In the genomic region with DNA sequence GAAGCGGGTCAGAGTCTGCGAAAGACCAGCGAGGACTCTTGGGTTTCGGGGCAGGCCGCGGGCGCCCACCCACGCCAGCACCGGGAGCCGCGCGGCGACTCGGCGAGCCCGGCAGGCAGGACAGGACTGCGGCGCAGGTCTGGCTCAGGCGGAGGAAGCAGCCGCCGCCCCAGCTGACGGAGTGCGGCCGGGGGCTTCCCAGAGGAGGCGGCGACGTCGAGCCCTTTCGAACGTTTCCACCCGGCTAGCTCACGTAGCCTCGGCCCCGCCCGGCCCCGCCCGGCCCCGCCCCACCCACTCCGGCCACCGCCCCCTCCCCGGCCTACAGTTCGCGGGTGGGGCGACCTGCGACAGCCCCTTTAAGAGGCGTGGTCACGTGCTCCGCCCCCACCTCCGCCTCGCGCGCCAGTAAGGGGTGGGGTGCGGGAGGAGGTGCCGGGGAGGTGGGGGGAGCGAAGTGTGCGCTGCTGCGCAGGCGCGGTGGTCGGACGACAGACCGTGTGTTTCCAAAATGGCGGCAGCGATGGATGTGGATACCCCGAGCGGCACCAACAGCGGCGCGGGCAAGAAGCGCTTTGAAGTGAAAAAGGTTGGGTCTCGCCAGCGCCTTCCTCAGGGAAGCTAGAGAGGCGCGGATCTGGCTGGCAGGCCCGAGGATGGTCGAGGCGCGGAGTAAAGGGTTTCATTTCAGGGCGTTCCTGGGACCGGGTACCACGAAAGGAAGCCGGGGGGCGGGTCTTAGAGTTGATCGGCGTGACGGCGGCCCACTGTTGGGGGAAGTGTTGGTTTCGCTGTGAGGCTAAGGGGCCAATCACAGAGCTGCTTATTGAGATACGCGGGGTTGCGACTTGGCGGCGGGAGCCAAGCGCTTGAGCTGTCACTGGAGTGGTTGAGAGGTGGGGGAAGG, we compare ENCODE assay signal across 8 cellular contexts. TPM values are rescaled to one million over a fixed set of nuclear protein-coding genes. Genes with fewer than 3 reads are reported as not detected.
DNase-seq lines count a peak whose midpoint lies in the region; TF ChIP-seq lines count a peak whose summit lies in the region.

RBX1 (plus strand) TSS at position 491 of the 907 bp plus-strand sequence; CDS start at position 512, 21 bp downstream.

- H3K36me3 ChIP-seq in ES-I3 (ENCODE audit: insufficient read depth, low read length) (peaks cover 4% of the 10 kb centered on the region; the same call in 1 of the 2 replicates), HAP-1 (replicated peaks) (peaks cover 21% of the 10 kb centered on the region), MM.1S (replicated peaks; ENCODE audit: insufficient read depth, low read length) (0 out of 2 replicates have a peak, but pooled peaks cover 6% of the 10 kb centered on the region), neural cell (ENCODE audit: insufficient read depth, low read length) (no peaks in the 10 kb centered on the region), stomach (peaks cover 0 to 29% (median 25%) of the 10 kb centered on the region in 4 donors)

- H3F3A ChIP-seq in MM.1S (ENCODE audit: insufficient read depth, low read length) (peaks cover 6% of the 10 kb centered on the region; the same call in 1 of the 2 replicates), neural cell (ENCODE audit: insufficient read depth, low read length, poor library complexity, severe bottlenecking) (no peaks in the 10 kb centered on the region)

- H3K4me3 ChIP-seq in HAP-1 (peak within 1 kb of the TSS; percentile 92), MM.1S (ENCODE audit: low read length) (peak within 1 kb of the TSS; percentile 100), fibroblast of villous mesenchyme (ENCODE audit: low read depth, low read length) (peak within 1 kb of the TSS; percentile 86), neural cell (ENCODE audit: low read length) (peak within 1 kb of the TSS; percentile 86), stomach (peak within 1 kb of the TSS; percentile 66 to 88 (median 80))

- peak within 1 kb of the TSS; percentile 99 for H3K4me2 ChIP-seq in MM.1S (ENCODE audit: low read depth, low read length)
- H3K4me2 ChIP-seq in neural cell (ENCODE audit: low read length), result peak within 1 kb of the TSS; percentile 85

- H3K4me1 ChIP-seq in ES-I3 (ENCODE audit: insufficient read depth, low read length), result no peaks in the 10 kb centered on the region; the same call in 1 of the 2 replicates
- peaks cover 3% of the 10 kb centered on the region for H3K4me1 ChIP-seq in HAP-1
- H3K4me1 ChIP-seq in MM.1S (ENCODE audit: low read length), result no peaks in the 10 kb centered on the region
- peaks cover 17 to 44% (median 31%) of the 10 kb centered on the region in 4 donors for H3K4me1 ChIP-seq in stomach

- TF ChIP-seq RAD21 in neural cell (conservative IDR thresholded peaks at IDR 0.05), result peak; percentile 35

- H3K27ac ChIP-seq in MM.1S (ENCODE audit: low read length) (peak within 1 kb of the TSS; percentile 86), neural cell (ENCODE audit: low read length) (peak within 1 kb of the TSS; percentile 95), stomach (peak within 1 kb of the TSS; percentile 93 to 96 (median 96))

- no peak for TF ChIP-seq CTCF in MM.1S (IDR thresholded peaks at IDR 0.05; ENCODE audit: low read length)
- no peak for TF ChIP-seq CTCF in fibroblast of villous mesenchyme (IDR thresholded peaks at IDR 0.05; ENCODE audit: insufficient read depth, low read depth, low read length)
- no peak for TF ChIP-seq CTCF in neural cell (IDR thresholded peaks at IDR 0.05; ENCODE audit: poor library complexity, severe bottlenecking)
- no peak for TF ChIP-seq CTCF in stomach (IDR thresholded peaks at IDR 0.05)

- peak within 1 kb of the TSS; percentile 94 for H3K9ac ChIP-seq in ES-I3 (ENCODE audit: low read depth, low read length)
- H3K9ac ChIP-seq in MM.1S (ENCODE audit: low read length), result peak within 1 kb of the TSS; percentile 98
- peak within 1 kb of the TSS; percentile 95 for H3K9ac ChIP-seq in neural cell (ENCODE audit: low read length)

- 0 to 1% (median 0%) methylated on average over 28 to 94 of the region's 94 CpGs for WGBS in stomach, 5 donors

- TF ChIP-seq EP300 in neural cell (conservative IDR thresholded peaks at IDR 0.05; ENCODE audit: poor library complexity, severe bottlenecking) (peak; percentile 43), stomach (IDR thresholded peaks at IDR 0.05) (no peak)

- H3K9me3 ChIP-seq in ES-I3 (ENCODE audit: control insufficient read depth, insufficient read depth, low read length) (no peaks in the 10 kb centered on the region), HAP-1 (no peaks in the 10 kb centered on the region), MM.1S (replicated peaks; ENCODE audit: insufficient read depth, low read length) (no peaks in the 10 kb centered on the region), neural cell (ENCODE audit: low read length) (no peaks in the 10 kb centered on the region), stomach (no peaks in the 10 kb centered on the region)

- in situ Hi-C loops in HAP-1 (cut with MboI; ENCODE audit: low sequenced_read_pairs), result loop anchor here (5.0 kb wide), 1 partner anchor 136 kb away; no protein-coding TSS in a partner anchor

- H4K20me1 ChIP-seq in MM.1S (ENCODE audit: insufficient read depth, low read length) (no peaks in the 10 kb centered on the region), neural cell (ENCODE audit: insufficient read depth) (no peaks in the 10 kb centered on the region)

- H2AFZ ChIP-seq in MM.1S (ENCODE audit: low read length), result peak within 1 kb of the TSS; percentile 98
- H2AFZ ChIP-seq in neural cell (ENCODE audit: low read depth, low read length), result peak within 1 kb of the TSS; percentile 92

- intact Hi-C loops in stomach (cut with DNase I; ENCODE audit: low total_unique reads), result loop anchor here (5.0 kb wide), 1 partner anchor 141 kb away; the partner anchor contains the start of gene EP300

- H3K27me3 ChIP-seq in HAP-1 (ENCODE audit: low read depth), result no peaks in the 10 kb centered on the region
- H3K27me3 ChIP-seq in MM.1S (replicated peaks; ENCODE audit: insufficient read depth, low read length), result no peaks in the 10 kb centered on the region
- no peaks in the 10 kb centered on the region for H3K27me3 ChIP-seq in neural cell (ENCODE audit: insufficient read depth, low read depth, low read length)
- H3K27me3 ChIP-seq in stomach, result no peaks in the 10 kb centered on the region

- TF ChIP-seq POLR2A in stomach (IDR thresholded peaks at IDR 0.05), result peak in 2 of 4 donors; percentile 29 to 85

- H3K79me2 ChIP-seq in MM.1S (ENCODE audit: low read length) (peaks cover 45% of the 10 kb centered on the region), neural cell (replicated peaks; ENCODE audit: insufficient read depth, low read length) (peaks cover 43% of the 10 kb centered on the region)

- H3K9me2 ChIP-seq in MM.1S (replicated peaks; ENCODE audit: insufficient read depth, low read length) (no peaks in the 10 kb centered on the region), neural cell (ENCODE audit: insufficient read depth, low read length) (no peaks in the 10 kb centered on the region)

- peak; percentile 97 to 99 for DNase-seq in HAP-1 (ENCODE audit: low spot score in 2 of 2)
- DNase-seq in MM.1S, result peak; percentile 98
- peak; percentile 80 for DNase-seq in SIG-M5 (lab: John Stamatoyannopoulos, UW)
- DNase-seq in activated gamma-delta T cell treated with Interleukin-2 at 50 U/mL for 16 hours, result peak; percentile 98
- DNase-seq in fibroblast of villous mesenchyme (ENCODE audit: low read depth), result peak; percentile 99
- peak; percentile 98 for DNase-seq in stomach

TF ChIP-seq in neural cell, 6 proteins besides CTCF, POLR2A, EP300 and RAD21:
- no peak for TF ChIP-seq EZH2 (IDR thresholded peaks at IDR 0.05; ENCODE audit: borderline replicate concordance, insufficient read depth, low read length, poor library complexity, severe bottlenecking)
- no peak for TF ChIP-seq MXI1 (conservative IDR thresholded peaks at IDR 0.05; ENCODE audit: poor library complexity, severe bottlenecking)
- peak; percentile 96 for TF ChIP-seq REST (IDR thresholded peaks at IDR 0.05; ENCODE audit: borderline replicate concordance)
- TF ChIP-seq TAF1 (IDR thresholded peaks at IDR 0.05; ENCODE audit: low read depth), result peak; percentile 97
- TF ChIP-seq SMC3 (conservative IDR thresholded peaks at IDR 0.05; ENCODE audit: poor library complexity), result peak; percentile 47
- peak; percentile 95 for TF ChIP-seq POLR2AphosphoS5 (IDR thresholded peaks at IDR 0.05)

RNA-seq across cellular contexts. Expression of gene RBX1, which starts in this region (rescaled TPM):
- total RNA-seq in fibroblast of villous mesenchyme (54.4 and 59.6 TPM in 2 replicates), stomach (10 to 100 TPM in 3 of 5 donors, 1 to 10 TPM in 2; 4.0 to 69.0 (median 17.1) TPM)
- polyA plus RNA-seq in neural cell (163 and 181 TPM in 2 replicates), stomach (10 to 100 TPM; 81.4 to 95.1 (median 85.0) TPM)
- polyA minus RNA-seq in neural cell, result 41.8 and 46.0 TPM in 2 replicates

Comparison
In these comparisons a context has a peak if more than half of its experiments do, and no peak if none do; other contexts are left out.
1. Peak in every context shown above with its lines: DNase-seq, H3K4me3 ChIP-seq and H3K27ac ChIP-seq.